In genomic region chr20:41038149-41038877, GRCh38 we compare ENCODE assay signal across 1 cellular context.
TF ChIP-seq lines count a peak whose summit lies in the region.

No MANE protein-coding gene starts in this region.

TF ChIP-seq in A549, 52 proteins besides CTCF, POLR2A, EP300 and RAD21 (continued from another document):
- TF ChIP-seq REST (IDR thresholded peaks at IDR 0.05) = no peak
- TF ChIP-seq HMGXB4 (CRISPR knock-in tag; IDR thresholded peaks at IDR 0.05; ENCODE audit: borderline replicate concordance) = no peak
- TF ChIP-seq RCOR1 (IDR thresholded peaks at IDR 0.05; ENCODE audit: low read depth, low read length) = no peak
- no peak for TF ChIP-seq TFCP2L1 (CRISPR knock-in tag; IDR thresholded peaks at IDR 0.05)
- TF ChIP-seq FOXS1 (CRISPR knock-in tag; IDR thresholded peaks at IDR 0.05) = no peak
- TF ChIP-seq RFX5 (IDR thresholded peaks at IDR 0.05) = no peak
- no peak for TF ChIP-seq HOXB13 (CRISPR knock-in tag; IDR thresholded peaks at IDR 0.05; ENCODE audit: low read depth)
- TF ChIP-seq ELK1 (IDR thresholded peaks at IDR 0.05; ENCODE audit: low read depth, low read length) = no peak
- TF ChIP-seq ZSCAN20 (CRISPR knock-in tag; IDR thresholded peaks at IDR 0.05) = no peak
